2 cellular contexts compared by ENCODE assay signal in the genomic region with DNA sequence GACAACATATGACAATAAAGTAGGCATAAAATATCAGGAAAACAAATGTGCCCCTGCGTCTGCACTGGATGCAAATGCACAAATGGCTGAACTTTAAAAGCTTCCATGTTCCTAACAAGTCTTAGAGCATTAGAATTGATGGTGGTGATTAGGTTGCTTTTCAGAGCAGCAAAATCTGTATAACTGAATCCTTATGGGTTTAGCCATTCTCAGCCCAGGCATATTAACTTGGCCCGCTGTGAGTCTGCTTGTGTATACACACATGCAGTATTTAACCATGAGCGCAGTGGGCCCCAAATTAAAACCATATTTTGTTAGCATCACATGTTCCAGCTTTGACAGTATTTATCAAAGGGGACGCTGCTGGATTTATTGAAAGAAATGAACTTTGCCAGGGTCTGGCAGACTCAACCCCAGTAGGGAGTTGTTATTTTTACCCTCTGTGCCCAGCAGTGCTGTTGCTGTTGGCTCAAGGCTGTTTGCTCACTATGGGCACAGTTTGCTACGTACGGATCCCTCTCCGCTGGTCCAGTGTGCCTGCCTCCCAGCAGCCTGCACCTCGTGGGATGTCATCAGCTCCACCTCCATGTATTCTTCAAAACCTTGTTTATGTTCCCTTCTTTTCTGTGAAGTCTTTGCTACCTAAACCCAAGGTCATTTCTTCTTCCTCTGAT.
TF ChIP-seq lines count a peak whose summit lies in the region.

No MANE protein-coding gene starts in this region.

TF ChIP-seq in HepG2, 621 proteins besides CTCF, POLR2A, EP300 and RAD21 (continued from another document):
- TF ChIP-seq BRF2 (CRISPR knock-in tag; IDR thresholded peaks at IDR 0.05): no peak
- no peak for TF ChIP-seq ZNF17 (CRISPR knock-in tag; IDR thresholded peaks at IDR 0.05)
- TF ChIP-seq EED (CRISPR knock-in tag; IDR thresholded peaks at IDR 0.05): no peak
- TF ChIP-seq SETDB1 (CRISPR knock-in tag; IDR thresholded peaks at IDR 0.05; ENCODE audit: borderline replicate concordance): no peak
- TF ChIP-seq RFXANK (CRISPR knock-in tag; IDR thresholded peaks at IDR 0.05): no peak

TF ChIP-seq in HEK293T, 16 proteins besides CTCF, POLR2A, EP300 and RAD21 (continued from another document):
- no peak for TF ChIP-seq PKNOX1 (IDR thresholded peaks at IDR 0.05)
- TF ChIP-seq LEF1 (IDR thresholded peaks at IDR 0.05; ENCODE audit: borderline replicate concordance): no peak
- TF ChIP-seq SUZ12 (IDR thresholded peaks at IDR 0.05): no peak
- no peak for TF ChIP-seq FOXM1 (IDR thresholded peaks at IDR 0.05; ENCODE audit: borderline replicate concordance)
- TF ChIP-seq ARNT (IDR thresholded peaks at IDR 0.05): no peak
- TF ChIP-seq NFRKB (IDR thresholded peaks at IDR 0.05): no peak
- no peak for TF ChIP-seq TARDBP (IDR thresholded peaks at IDR 0.05)
- no peak for TF ChIP-seq ZNF384 (IDR thresholded peaks at IDR 0.05)
- no peak for TF ChIP-seq SP1 (IDR thresholded peaks at IDR 0.05)
- no peak for TF ChIP-seq BHLHE40 (IDR thresholded peaks at IDR 0.05; ENCODE audit: borderline replicate concordance)
- TF ChIP-seq FOXA1 (IDR thresholded peaks at IDR 0.05): no peak
- TF ChIP-seq HDGF (IDR thresholded peaks at IDR 0.05; ENCODE audit: borderline replicate concordance): no peak
